Comparison of ENCODE assay signal across 19 cellular contexts in the genomic region with DNA sequence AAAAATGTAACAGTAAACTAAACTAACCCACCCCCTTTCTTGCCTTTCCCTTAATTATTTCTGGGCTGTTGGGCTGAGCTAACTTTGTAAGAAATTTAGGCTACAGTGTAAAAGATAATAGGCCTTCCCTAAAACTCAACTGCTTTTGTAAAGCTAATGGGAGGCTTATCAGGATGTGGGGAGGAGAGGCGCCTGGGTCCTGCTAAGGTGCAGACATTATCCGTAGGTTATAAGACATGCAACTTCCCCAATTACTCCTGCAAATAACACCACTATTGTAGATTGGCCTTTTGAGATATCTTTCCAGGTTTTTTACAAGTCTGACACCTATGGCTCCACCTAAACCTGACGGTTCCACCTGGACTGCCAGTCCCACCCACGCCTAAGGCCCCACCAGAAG.
A peak's percentile ranks its signal among the peaks of the same experiment; 100 is the strongest.
DNase-seq lines count a peak whose midpoint lies in the region; ATAC-seq and TF ChIP-seq lines count a peak whose summit lies in the region.
"Had no signal": no experiment of that assay in that cellular context is flagged by ENCODE, and none has a peak within 500 bp of the region (broad histone marks: within the 10 kb centered on the region; RNA-seq: fewer than 3 reads in every experiment).

No MANE protein-coding gene starts in this region.

- no peak overlapping the region for H3K4me2 ChIP-seq in GM23338
- peak overlapping the region; percentile 85 for H3K4me2 ChIP-seq in Loucy (ENCODE audit: low read depth, low read length, poor library complexity, severe bottlenecking)

- H3F3A ChIP-seq in GM23338 (replicated peaks; ENCODE audit: low read depth) (0 out of 2 replicates have a peak, but pooled peaks cover 4% of the 10 kb centered on the region), Loucy (ENCODE audit: low read depth) (peaks cover 28% of the 10 kb centered on the region)

- DNase-seq in GM23338 (ENCODE audit: low spot score) = no peak
- DNase-seq in endodermal cell = peak; percentile 67
- DNase-seq in dorsolateral prefrontal cortex = no peak
- no peak for DNase-seq in NCI-H2107 treated with DMSO at 0.1 percent for 48 hours (lab: John Stamatoyannopoulos, UW; ENCODE audit: unreplicated experiment)
- DNase-seq: ACHN; BE2C; CD4-positive, alpha-beta memory T cell; DMS153; DMS79; GM23248; H7; HFFc6; IMR-90; KBM-7 had no signal

- H3K4me1 ChIP-seq in GM23338 (ENCODE audit: insufficient read depth) = peaks cover 15% of the 10 kb centered on the region
- H3K4me1 ChIP-seq in Loucy (ENCODE audit: insufficient read depth, low read length, poor library complexity, severe bottlenecking) = peaks cover 55% of the 10 kb centered on the region
- H3K4me1 ChIP-seq in endodermal cell (ENCODE audit: control insufficient read depth, insufficient read depth, low read length) = no peaks in the 10 kb centered on the region
- H3K4me1 ChIP-seq: BE2C had no signal

- H3K4me3 ChIP-seq in GM23338 (no peak overlapping the region), Loucy (ENCODE audit: low read length, poor library complexity, severe bottlenecking) (peak overlapping the region; percentile 72), endodermal cell (ENCODE audit: low read length) (no peak overlapping the region), dorsolateral prefrontal cortex (no peak overlapping the region)
- H3K4me3 ChIP-seq: GM12878, GM23248 had no signal

- no peak overlapping the region for H3K27ac Mint-ChIP-seq in GM23338
- H3K27ac Mint-ChIP-seq in endodermal cell = peak overlapping the region; percentile 79
- H3K27ac Mint-ChIP-seq: HFFc6 had no signal

- no peaks in the 10 kb centered on the region for H4K20me1 ChIP-seq in GM23338 (replicated peaks; ENCODE audit: insufficient read depth)
- no peaks in the 10 kb centered on the region for H4K20me1 ChIP-seq in Loucy (ENCODE audit: insufficient read depth, low read length, poor library complexity, severe bottlenecking)

- H3K36me3 Mint-ChIP-seq in GM23338 (ENCODE audit: low read depth) = peaks cover 3% of the 10 kb centered on the region; the same call in 1 of the 3 replicates
- no peaks in the 10 kb centered on the region for H3K36me3 Mint-ChIP-seq in endodermal cell (ENCODE audit: low read depth)
- H3K36me3 Mint-ChIP-seq: CD14-positive monocyte; CD4-positive, alpha-beta memory T cell had no signal

- H3K9me3 ChIP-seq in Loucy (ENCODE audit: insufficient read depth, low read depth, low read length) (no peaks in the 10 kb centered on the region), endodermal cell (ENCODE audit: control insufficient read depth, low read length) (peaks cover 3% of the 10 kb centered on the region)
- H3K9me3 ChIP-seq: BE2C had no signal

- TF ChIP-seq CTCF in GM23338 (conservative IDR thresholded peaks at IDR 0.05; ENCODE audit: low read depth in 2 of 2) (no peak), Loucy (conservative IDR thresholded peaks at IDR 0.05; ENCODE audit: low read length) (no peak), endodermal cell (conservative IDR thresholded peaks at IDR 0.05) (no peak), dorsolateral prefrontal cortex (IDR thresholded peaks at IDR 0.05 in 54 of 56, conservative IDR thresholded peaks at IDR 0.05 in 2 of 56; ENCODE audit: low read depth in 1 of 56, partially characterized antibody in 56 of 56) (no peak)

- no peaks in the 10 kb centered on the region for H3K9me2 ChIP-seq in GM23338 (ENCODE audit: insufficient read depth)
- no peaks in the 10 kb centered on the region for H3K9me2 ChIP-seq in Loucy (replicated peaks; ENCODE audit: low read depth, low read length)

- ATAC-seq in GM23338 = no peak
- ATAC-seq in GM18907 (IDR thresholded peaks at IDR 0.05; ENCODE audit: unreplicated experiment) = no peak
- ATAC-seq: GM12878, HCT116 had no signal

- intact Hi-C loops in dorsolateral prefrontal cortex (cut with DNase I) = no loop called here

- H3K9ac ChIP-seq in Loucy (ENCODE audit: low read depth, low read length, poor library complexity, severe bottlenecking) (peak overlapping the region; percentile 83), endodermal cell (ENCODE audit: extremely low read depth, low read length, poor library complexity, severe bottlenecking) (peak overlapping the region; percentile 36)
- H3K9ac ChIP-seq: GM23248 had no signal

- no peaks in the 10 kb centered on the region for H3K27me3 ChIP-seq in GM23338 (ENCODE audit: insufficient read depth)
- no peaks in the 10 kb centered on the region for H3K27me3 ChIP-seq in Loucy (ENCODE audit: insufficient read depth, low read length, poor library complexity, severe bottlenecking)
- no peaks in the 10 kb centered on the region for H3K27me3 ChIP-seq in endodermal cell (ENCODE audit: control insufficient read depth, insufficient read depth, low read length, poor library complexity, severe bottlenecking)
- H3K27me3 ChIP-seq in dorsolateral prefrontal cortex = peaks cover 0 to 14% (median 0%) of the 10 kb centered on the region in 45 donors
- H3K27me3 ChIP-seq: BE2C had no signal

- no peak overlapping the region for H3K4me3 Mint-ChIP-seq in GM23338
- H3K4me3 Mint-ChIP-seq in endodermal cell = peak overlapping the region; percentile 27
- H3K4me3 Mint-ChIP-seq: CD14-positive monocyte; CD4-positive, alpha-beta memory T cell; HFFc6 had no signal

- H3K4me1 Mint-ChIP-seq in GM23338 (peaks cover 24% of the 10 kb centered on the region), endodermal cell (peaks cover 22% of the 10 kb centered on the region)
- H3K4me1 Mint-ChIP-seq: CD14-positive monocyte had no signal

- WGBS in endodermal cell (ENCODE audit: insufficient coverage in 1 of 2, insufficient read length in 1 of 2), 2 experiments = 40 to 70% methylated on average over 2 to 3 of the region's 4 CpGs

- H3K27me3 Mint-ChIP-seq in GM23338 (ENCODE audit: insufficient read depth, low read depth, poor library complexity) (peaks cover 2% of the 10 kb centered on the region), endodermal cell (ENCODE audit: insufficient read depth) (no peaks in the 10 kb centered on the region)

- H3K79me2 ChIP-seq in GM23338 (replicated peaks; ENCODE audit: insufficient read depth) = no peaks in the 10 kb centered on the region
- no peaks in the 10 kb centered on the region for H3K79me2 ChIP-seq in Loucy (ENCODE audit: insufficient read depth, low read length)

- peak overlapping the region; percentile 24; the same call in 1 of the 2 replicates for H2AFZ ChIP-seq in GM23338
- no peak overlapping the region for H2AFZ ChIP-seq in Loucy (ENCODE audit: low read length)
- H2AFZ ChIP-seq: GM23248 had no signal

- H3K9me3 Mint-ChIP-seq in GM23338 = peaks cover 15% of the 10 kb centered on the region; the same call in 2 of the 3 replicates
- peaks cover 32% of the 10 kb centered on the region for H3K9me3 Mint-ChIP-seq in endodermal cell
- H3K9me3 Mint-ChIP-seq: HFFc6 had no signal

- H3K36me3 ChIP-seq in GM23338 (ENCODE audit: insufficient read depth) = no peaks in the 10 kb centered on the region
- H3K36me3 ChIP-seq in Loucy (ENCODE audit: insufficient read depth, low read length) = no peaks in the 10 kb centered on the region
- no peaks in the 10 kb centered on the region for H3K36me3 ChIP-seq in endodermal cell (ENCODE audit: control insufficient read depth, insufficient read depth, low read length)
- H3K36me3 ChIP-seq: BE2C had no signal

- H3K27ac ChIP-seq in GM23338 (ENCODE audit: low read depth) = no peak overlapping the region
- H3K27ac ChIP-seq in endodermal cell (ENCODE audit: low read depth, low read length) = no peak overlapping the region
- no peak overlapping the region for H3K27ac ChIP-seq in dorsolateral prefrontal cortex
- H3K27ac ChIP-seq: GM23248 had no signal

TF ChIP-seq in GM23338, 12 proteins besides CTCF, POLR2A, EP300 and RAD21:
- TF ChIP-seq, protein P1, sequence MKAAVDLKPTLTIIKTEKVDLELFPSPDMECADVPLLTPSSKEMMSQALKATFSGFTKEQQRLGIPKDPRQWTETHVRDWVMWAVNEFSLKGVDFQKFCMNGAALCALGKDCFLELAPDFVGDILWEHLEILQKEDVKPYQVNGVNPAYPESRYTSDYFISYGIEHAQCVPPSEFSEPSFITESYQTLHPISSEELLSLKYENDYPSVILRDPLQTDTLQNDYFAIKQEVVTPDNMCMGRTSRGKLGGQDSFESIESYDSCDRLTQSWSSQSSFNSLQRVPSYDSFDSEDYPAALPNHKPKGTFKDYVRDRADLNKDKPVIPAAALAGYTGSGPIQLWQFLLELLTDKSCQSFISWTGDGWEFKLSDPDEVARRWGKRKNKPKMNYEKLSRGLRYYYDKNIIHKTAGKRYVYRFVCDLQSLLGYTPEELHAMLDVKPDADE (IDR thresholded peaks at IDR 0.05) = no peak
- no peak for TF ChIP-seq ZNF331 (CRISPR knock-in tag; IDR thresholded peaks at IDR 0.05; ENCODE audit: low read depth)
- TF ChIP-seq POLR2AphosphoS5 (IDR thresholded peaks at IDR 0.05; ENCODE audit: low read depth) = no peak
- TF ChIP-seq EZH2 (IDR thresholded peaks at IDR 0.05; ENCODE audit: low read depth, unreplicated experiment) = no peak
- no peak for TF ChIP-seq STAT1 (IDR thresholded peaks at IDR 0.05; ENCODE audit: unreplicated experiment)
- TF ChIP-seq NANOG (IDR thresholded peaks at IDR 0.05; ENCODE audit: borderline replicate concordance) = no peak
- TF ChIP-seq CREB1 (CRISPR knock-in tag; IDR thresholded peaks at IDR 0.05; ENCODE audit: low read depth) = no peak
- no peak for TF ChIP-seq EZH2phosphoT487 (IDR thresholded peaks at IDR 0.05; ENCODE audit: unreplicated experiment)
